ENCODE assay signal across 25 cellular contexts in the genomic region with DNA sequence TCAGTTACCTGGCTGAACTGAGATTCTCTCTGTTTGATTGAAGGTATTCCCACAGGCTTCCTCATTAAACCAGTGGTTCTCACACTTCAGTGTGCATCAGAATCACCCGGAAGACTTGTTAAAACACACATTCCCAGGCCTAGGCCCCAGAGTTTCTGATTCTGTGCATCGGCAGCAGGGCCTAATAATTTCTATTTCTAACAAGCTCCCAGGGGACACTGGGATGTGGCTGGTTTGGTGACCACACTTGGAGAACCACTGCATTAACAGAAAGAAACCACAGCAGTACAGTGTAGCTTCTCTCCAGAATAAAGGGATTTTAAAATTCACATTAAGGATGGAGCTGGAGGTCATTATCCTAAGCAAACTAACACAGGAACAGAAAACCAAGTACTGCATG. TPM values are rescaled to one million over a fixed set of nuclear protein-coding genes. Genes with fewer than 3 reads are reported as not detected.
DNase-seq lines count a peak whose midpoint lies in the region; ATAC-seq, FAIRE-seq and TF ChIP-seq lines count a peak whose summit lies in the region.
"Had no signal": no experiment of that assay in that cellular context is flagged by ENCODE, and none has a peak within 500 bp of the region (broad histone marks: within the 10 kb centered on the region; RNA-seq: fewer than 3 reads in every experiment).

No MANE protein-coding gene starts in this region.

- no peak overlapping the region for H2AFZ ChIP-seq in GM12878 (ENCODE audit: control insufficient read depth, low read depth, low read length)
- no peak overlapping the region for H2AFZ ChIP-seq in parathyroid adenoma
- H2AFZ ChIP-seq in mesenchymal stem cell (ENCODE audit: low read depth, low read length) = no peak overlapping the region
- H2AFZ ChIP-seq: GM23248 had no signal

- no peak overlapping the region for H3K18ac ChIP-seq in mesenchymal stem cell (ENCODE audit: low read depth in 1 of 2, low read length in 2 of 2)

- CTCF ChIA-PET in GM12878 (lab: Yijun Ruan, JAX) = no interaction called here

- no peak overlapping the region for H2BK120ac ChIP-seq in mesenchymal stem cell (ENCODE audit: low read depth, low read length)

- POLR2A ChIA-PET in GM12878 (lab: Charles Lee) = no interaction called here

- no peaks in the 10 kb centered on the region for H3K4me1 ChIP-seq in GM12878 (ENCODE audit: control insufficient read depth, insufficient read depth, low read length)
- H3K4me1 ChIP-seq in parathyroid adenoma = peaks cover 34% of the 10 kb centered on the region
- peaks cover 4% of the 10 kb centered on the region for H3K4me1 ChIP-seq in mesenchymal stem cell (ENCODE audit: control insufficient read depth, insufficient read depth, low read depth, low read length)
- H3K4me1 ChIP-seq: BE2C, Caco-2 had no signal

- no peak overlapping the region for H2BK5ac ChIP-seq in mesenchymal stem cell (ENCODE audit: low read depth, low read length, poor library complexity, severe bottlenecking)

- in situ Hi-C loops in GM12878 (cut with MboI) = loop anchor here (10.0 kb wide), 1 partner anchor 231 kb away; no protein-coding TSS in a partner anchor

- no peak for TF ChIP-seq CTCF in GM12878 (IDR thresholded peaks at IDR 0.05 in 2 of 3, conservative IDR thresholded peaks at IDR 0.05 in 1 of 3; ENCODE audit: control insufficient read depth in 2 of 3, extremely low read depth in 1 of 3, insufficient read depth in 1 of 3, low read depth in 3 of 3, low read length in 3 of 3)
- no peak for TF ChIP-seq CTCF in parathyroid adenoma (IDR thresholded peaks at IDR 0.05)

- no peaks in the 10 kb centered on the region for H3K27me3 ChIP-seq in GM12878 (replicated peaks in 1 of 2; ENCODE audit: control insufficient read depth in 2 of 2, insufficient read depth in 2 of 2, low read length in 1 of 2)
- H3K27me3 ChIP-seq in parathyroid adenoma (ENCODE audit: control insufficient read depth, insufficient read depth, low read length) = no peaks in the 10 kb centered on the region
- H3K27me3 ChIP-seq in mesenchymal stem cell (ENCODE audit: control insufficient read depth in 1 of 2, insufficient read depth in 1 of 2, low read length in 2 of 2) = no peaks in the 10 kb centered on the region
- H3K27me3 ChIP-seq: BE2C had no signal

- H3K79me2 ChIP-seq in GM12878 (ENCODE audit: control insufficient read depth, insufficient read depth, low read length) (no peaks in the 10 kb centered on the region), parathyroid adenoma (no peaks in the 10 kb centered on the region)

- no peaks in the 10 kb centered on the region for H3K79me1 ChIP-seq in mesenchymal stem cell (replicated peaks; ENCODE audit: low read length, poor library complexity, severe bottlenecking)

- H3K9ac ChIP-seq in GM12878 (ENCODE audit: control insufficient read depth, insufficient read depth, low read length) (no peak overlapping the region), parathyroid adenoma (no peak overlapping the region), mesenchymal stem cell (ENCODE audit: low read length) (no peak overlapping the region)
- H3K9ac ChIP-seq: GM23248 had no signal

- H3K36me3 ChIP-seq in GM12878 (ENCODE audit: control insufficient read depth in 2 of 2, insufficient read depth in 2 of 2, low read length in 1 of 2) (no peaks in the 10 kb centered on the region), parathyroid adenoma (ENCODE audit: control insufficient read depth, insufficient read depth, low read length) (no peaks in the 10 kb centered on the region), mesenchymal stem cell (ENCODE audit: control insufficient read depth in 1 of 2, insufficient read depth in 2 of 2, low read depth in 1 of 2, low read length in 2 of 2) (no peaks in the 10 kb centered on the region)
- H3K36me3 ChIP-seq: BE2C had no signal

- no peak overlapping the region for H4K8ac ChIP-seq in mesenchymal stem cell (ENCODE audit: low read length)

- WGBS in GM12878 (ENCODE audit: insufficient coverage, insufficient replicate concordance, low lambda C conversion rate, missing lambda C conversion rate) = 65% methylated on average over 2 of the region's 2 CpGs
- WGBS in mesenchymal stem cell = 98% methylated on average over 2 of the region's 2 CpGs

- TF ChIP-seq EP300 in GM12878 (IDR thresholded peaks at IDR 0.05; ENCODE audit: borderline replicate concordance in 1 of 2, control insufficient read depth in 1 of 2, low read depth in 2 of 2, low read length in 2 of 2) = no peak

- H3K14ac ChIP-seq in mesenchymal stem cell (ENCODE audit: low read length in 2 of 2) = no peak overlapping the region

- no peak for FAIRE-seq in GM12878 (lab: Jason Lieb, UNC)
- FAIRE-seq: A204.1, GM12891, GM19239, H1 had no signal

- H4K20me1 ChIP-seq in GM12878 (ENCODE audit: control insufficient read depth, insufficient read depth) = no peaks in the 10 kb centered on the region

- no peak overlapping the region for H2AK5ac ChIP-seq in mesenchymal stem cell (ENCODE audit: low read length, severe bottlenecking)

- TF ChIP-seq POLR2A in GM12878 (IDR thresholded peaks at IDR 0.05; ENCODE audit: low read depth, low read length) = no peak

- H4K91ac ChIP-seq in mesenchymal stem cell (ENCODE audit: low read length) = no peak overlapping the region

- RAD21 ChIA-PET in GM12878 (lab: Charles Lee; ENCODE audit: unreplicated experiment) = no interaction called here

- BruUV-seq in GM12878 (replicated peaks; lab: Mats Ljungman, UMichigan) = no TSS peak

- H2BK15ac ChIP-seq in mesenchymal stem cell (ENCODE audit: low read depth, poor library complexity, severe bottlenecking) = no peak overlapping the region

- H3K9me3 ChIP-seq in GM12878 (replicated peaks; ENCODE audit: control insufficient read depth, insufficient read depth, low read length) (no peaks in the 10 kb centered on the region), parathyroid adenoma (ENCODE audit: control insufficient read depth, low read length) (no peaks in the 10 kb centered on the region), mesenchymal stem cell (ENCODE audit: control insufficient read depth, low read length) (no peaks in the 10 kb centered on the region)
- H3K9me3 ChIP-seq: BE2C, Caco-2 had no signal

- H3K4me3 ChIP-seq in GM12878 (no peak overlapping the region), parathyroid adenoma (ENCODE audit: low read depth, low read length) (no peak overlapping the region), mesenchymal stem cell (ENCODE audit: insufficient read depth in 1 of 2, low read depth in 1 of 2, low read length in 2 of 2) (no peak overlapping the region)
- H3K4me3 ChIP-seq: GM23248 had no signal

- H3K23ac ChIP-seq in mesenchymal stem cell (ENCODE audit: low read length in 2 of 2) = no peak overlapping the region

- peak; percentile 63 for DNase-seq in NCI-H2107 treated with DMSO at 0.1 percent for 48 hours (lab: John Stamatoyannopoulos, UW; ENCODE audit: unreplicated experiment)
- DNase-seq in NCI-H2107 (lab: John Stamatoyannopoulos, UW) = no peak
- DNase-seq in GM12878 (ENCODE audit: low read depth, low spot score) = no peak
- no peak for DNase-seq in NCI-H2081 treated with DMSO at 0.1 percent for 48 hours (lab: John Stamatoyannopoulos, UW)
- no peak for DNase-seq in mesenchymal stem cell
- DNase-seq: AML-193; BE2C; Caco-2; CD4-positive, CD25-positive, alpha-beta regulatory T cell; CD8-positive, alpha-beta T cell; DMS79; EL; GDM1; GM23248; H7; HCEC 1CT had no signal

- no peak overlapping the region for H3K4ac ChIP-seq in mesenchymal stem cell (ENCODE audit: low read depth in 1 of 2, low read length in 2 of 2)

- H2BK12ac ChIP-seq in mesenchymal stem cell (ENCODE audit: low read length in 2 of 2) = no peak overlapping the region

- ATAC-seq in GM12878 (no peak), GM18873 (IDR thresholded peaks at IDR 0.05; ENCODE audit: low FRiP score, unreplicated experiment) (no peak), HG03025 (IDR thresholded peaks at IDR 0.05; ENCODE audit: low FRiP score, unreplicated experiment) (no peak)
- ATAC-seq: CD8-positive, alpha-beta T cell had no signal

- H3K4me2 ChIP-seq in GM12878 (ENCODE audit: control insufficient read depth, insufficient read depth) = no peak overlapping the region
- H3K4me2 ChIP-seq in parathyroid adenoma (ENCODE audit: low read length) = no peak overlapping the region
- H3K4me2 ChIP-seq in mesenchymal stem cell (ENCODE audit: low read length, poor library complexity, severe bottlenecking) = no peak overlapping the region

- SMC1A ChIA-PET in GM12878 (lab: Charles Lee; ENCODE audit: uncharacterized antibody, unreplicated experiment) = interaction anchor here (1.1 kb wide), 1 partner anchor 13 kb away, joined by 3 read pairs; no protein-coding TSS in a partner anchor

- no peak for TF ChIP-seq RAD21 in GM12878 (IDR thresholded peaks at IDR 0.05; ENCODE audit: insufficient read depth, low read depth, low read length)

- H3K27ac ChIP-seq in GM12878 (ENCODE audit: control insufficient read depth, insufficient read depth) (no peak overlapping the region), parathyroid adenoma (peak overlapping the region; percentile 10), mesenchymal stem cell (ENCODE audit: low read length, poor library complexity, severe bottlenecking) (no peak overlapping the region)
- H3K27ac ChIP-seq: 22Rv1, C4-2B, GM23248 had no signal

- intact Hi-C loops in GM12878 (cut with micrococcal nuclease; ENCODE audit: unreplicated experiment) = no loop called here

TF ChIP-seq in GM12878, 131 proteins besides CTCF, POLR2A, EP300 and RAD21 (continues in another document):
- peak; percentile 38; the same call in 1 of the 2 replicates for TF ChIP-seq MTA2 (IDR thresholded peaks at IDR 0.05; ENCODE audit: low read depth)

RNA-seq across cellular contexts. Expression of a gene that starts 6.5 kb away (rescaled TPM):
- not detected in 2 replicates for total RNA-seq in GM12878 (2013; cell fraction: nucleolus; rRNA removed)
- total RNA-seq in GM12878 (2014; rRNA removed) (not detected in 2 replicates), GM12878 (2014; rRNA removed; fragmentation: Illumina TruSeq; extraction: Trizol) (not detected in 2 replicates), GM12878 (2021) (not detected in 2 replicates)
- not detected for polyA plus RNA-seq in GM12878 (2011; ENCODE audit: low read depth)
- polyA plus RNA-seq in GM12878 (2011; rRNA removed) (0.18 and 0.23 TPM in 2 replicates), GM12878 (2014; fragmentation: Illumina TruSeq; extraction: Trizol) (not detected in 2 replicates), GM12878 (2014; fragmentation: Nextera tagmentation; extraction: Ambion mirVana) (under 1 TPM in 1 of 2 experiments, not detected in 1; 0.11 TPM), GM12878 (2014; rRNA removed) (not detected in 2 replicates), GM12878 (2016; fragmentation: Nextera tagmentation; extraction: Ambion mirVana) (not detected)
- polyA plus RNA-seq in GM12878 (2011; cell fraction: cytosol; rRNA removed) = 0.02 and 0.03 TPM in 2 replicates
- 0.03 TPM in 1 of 2 replicates, not detected in the other for polyA plus RNA-seq in GM12878 (2011; cell fraction: nucleus; rRNA removed)
- not detected in 2 replicates for polyA plus RNA-seq in GM12878 (2012)
- not detected in 2 replicates for polyA minus RNA-seq in GM12878 (2011; rRNA and poly(A)+ RNA removed)
- polyA minus RNA-seq in GM12878 (2011; cell fraction: cytosol; rRNA and poly(A)+ RNA removed) = not detected in 2 replicates
- polyA minus RNA-seq in GM12878 (2011; cell fraction: nucleus; rRNA and poly(A)+ RNA removed) = not detected in 2 replicates
- not detected for polyA plus RNA-seq in mesenchymal stem cell (2013, experiment 1 of 2)
- 0.10 TPM for polyA plus RNA-seq in mesenchymal stem cell (2013, experiment 2 of 2)
- total RNA-seq: Caco-2; CD4-positive, CD25-positive, alpha-beta regulatory T cell; CD8-positive, alpha-beta T cell; GM23248 had no signal
- polyA plus RNA-seq: CD4-positive, CD25-positive, alpha-beta regulatory T cell; GM23248 had no signal
